Comparison of ENCODE assay signal across 11 cellular contexts in genomic region chr11:2379471-2380174, GRCh38. TPM values are rescaled to one million over a fixed set of nuclear protein-coding genes. Genes with fewer than 3 reads are reported as not detected.
DNase-seq lines count a peak whose midpoint lies in the region; ATAC-seq, FAIRE-seq and TF ChIP-seq lines count a peak whose summit lies in the region.
"Had no signal": no experiment of that assay in that cellular context is flagged by ENCODE, and none has a peak within 500 bp of the region (broad histone marks: within the 10 kb centered on the region; RNA-seq: fewer than 3 reads in every experiment).

No MANE protein-coding gene starts in this region.

- no peak for TF ChIP-seq CTCF in adrenal gland (IDR thresholded peaks at IDR 0.05)
- TF ChIP-seq CTCF in right atrium auricular region (IDR thresholded peaks at IDR 0.05) = no peak

- peak overlapping the region; percentile 55 for H3K4me2 ChIP-seq in GM23248 (ENCODE audit: unreplicated experiment)

- no peaks in the 10 kb centered on the region for H3K36me3 ChIP-seq in GM23248 (ENCODE audit: low read depth)
- H3K36me3 ChIP-seq in adrenal gland (replicated peaks in 1 of 2) = no peaks in the 10 kb centered on the region
- H3K36me3 ChIP-seq in right atrium auricular region = no peaks in the 10 kb centered on the region
- H3K36me3 ChIP-seq in small intestine (ENCODE audit: control insufficient read depth in 2 of 2, insufficient read depth in 2 of 2, low read length in 2 of 2) = no peaks in the 10 kb centered on the region

- no peak for ATAC-seq in HG03354 (IDR thresholded peaks at IDR 0.05; ENCODE audit: poor library complexity, severe bottlenecking, unreplicated experiment)
- ATAC-seq in GM21526 (IDR thresholded peaks at IDR 0.05; ENCODE audit: low FRiP score, unreplicated experiment) = no peak
- no peak for ATAC-seq in GM21825 (IDR thresholded peaks at IDR 0.05; ENCODE audit: unreplicated experiment)

- H4K20me1 ChIP-seq in GM23248 (ENCODE audit: insufficient read depth) = no peaks in the 10 kb centered on the region; the same call in 1 of the 2 replicates

- H3K4me1 ChIP-seq in GM23248 (ENCODE audit: insufficient read depth) (peaks cover 30% of the 10 kb centered on the region), adrenal gland (replicated peaks in 1 of 2) (peaks cover 11 to 54% of the 10 kb centered on the region in 2 donors), right atrium auricular region (peaks cover 0 to 86% of the 10 kb centered on the region in 2 donors), small intestine (ENCODE audit: control insufficient read depth in 2 of 2, insufficient read depth in 1 of 2, low read depth in 1 of 2, low read length in 1 of 2) (no peaks in the 10 kb centered on the region)

- no peaks in the 10 kb centered on the region for H3K9me3 ChIP-seq in GM23248 (ENCODE audit: low read depth)
- H3K9me3 ChIP-seq in adrenal gland (replicated peaks in 1 of 3) = no peaks in the 10 kb centered on the region
- no peaks in the 10 kb centered on the region for H3K9me3 ChIP-seq in right atrium auricular region
- H3K9me3 ChIP-seq in small intestine (ENCODE audit: control insufficient read depth, low read depth) = no peaks in the 10 kb centered on the region

- 0 out of 2 replicates have a peak, but pooled peaks cover 9% of the 10 kb centered on the region for H3F3A ChIP-seq in GM23248 (ENCODE audit: insufficient read depth)

- peak in 1 of 2 donors; percentile 5 for TF ChIP-seq POLR2A in adrenal gland (IDR thresholded peaks at IDR 0.05)

- DNase-seq in GM23248 = peak; percentile 60
- peak in 2 of 7 donors; percentile 8 to 24 for DNase-seq in adrenal gland
- no peak for DNase-seq in right atrium auricular region (ENCODE audit: low spot score)
- no peak for DNase-seq in small intestine
- DNase-seq in SKM-1 treated with dmso at 0.1 percent for 144 hours (lab: John Stamatoyannopoulos, UW; ENCODE audit: unreplicated experiment) = no peak
- DNase-seq: amygdala, OCI-M1 had no signal

- H3K4me3 ChIP-seq in GM23248 (peak overlapping the region; percentile 43), adrenal gland (peak overlapping the region in 2 of 4 donors; percentile 9 to 99), right atrium auricular region (peak overlapping the region; percentile 100), small intestine (ENCODE audit: low read depth in 1 of 2, low read length in 2 of 2) (no peak overlapping the region)

- intact Hi-C loops in adrenal gland (cut with DNase I) = no loop called here

- WGBS in GM23248 (ENCODE audit: low coverage in 1 of 2, low lambda C conversion rate in 2 of 2, missing lambda C conversion rate in 2 of 2), 2 experiments = 25 to 26% methylated on average over 8 to 11 of the region's 11 CpGs
- 64 to 83% (median 69%) methylated on average over 7 to 11 of the region's 11 CpGs for WGBS in adrenal gland, 4 donors
- 59 to 89% (median 84%) methylated on average over 9 to 11 of the region's 11 CpGs for whole genome bisulfite sequencing in small intestine, 3 donors

- no peaks in the 10 kb centered on the region for H3K27me3 ChIP-seq in GM23248 (replicated peaks; ENCODE audit: insufficient read depth)
- H3K27me3 ChIP-seq in adrenal gland = no peaks in the 10 kb centered on the region
- H3K27me3 ChIP-seq in right atrium auricular region = no peaks in the 10 kb centered on the region
- H3K27me3 ChIP-seq in small intestine (ENCODE audit: control insufficient read depth in 2 of 2, insufficient read depth in 2 of 2, low read length in 2 of 2) = no peaks in the 10 kb centered on the region

- no peak for FAIRE-seq in small intestine (lab: Jason Lieb, UNC)

- H3K79me2 ChIP-seq in GM23248 (ENCODE audit: insufficient read depth) = peaks cover 73% of the 10 kb centered on the region

- H2AFZ ChIP-seq in GM23248 = no peak overlapping the region

- in situ Hi-C loops in GM23248 (cut with MboI) = loop anchor here (10.0 kb wide), 1 partner anchor 65 kb away; no protein-coding TSS in a partner anchor

- H3K27ac ChIP-seq in GM23248 (peak overlapping the region; percentile 89), adrenal gland (peak overlapping the region in 4 of 5 donors; percentile 85 to 99 (median 90)), right atrium auricular region (peak overlapping the region; percentile 100), small intestine (ENCODE audit: low read depth in 1 of 2, low read length in 1 of 2) (peak overlapping the region; percentile 39 to 80)
- H3K27ac ChIP-seq: HL-60 had no signal

- peak overlapping the region; percentile 55 for H3K9ac ChIP-seq in GM23248

- no peaks in the 10 kb centered on the region for H3K9me2 ChIP-seq in GM23248 (ENCODE audit: insufficient read depth)

RNA-seq across cellular contexts. Expression of gene CD81, which starts 2.5 kb away (rescaled TPM):
- 363 and 434 TPM in 2 replicates for total RNA-seq in GM23248 (2014; rRNA removed; shearing (Covaris generic))
- 66.8 and 67.6 TPM in 2 replicates for polyA plus RNA-seq in GM23248 (2016; fragmentation: Nextera tagmentation; extraction: Ambion mirVana)
- 100 to 1,000 TPM; 193 to 444 (median 330) TPM for total RNA-seq in adrenal gland
- polyA plus RNA-seq in adrenal gland = 100 to 1,000 TPM; 147 to 360 (median 190) TPM
- total RNA-seq in right atrium auricular region = 100 to 1,000 TPM; 433 to 528 TPM
- 100 to 1,000 TPM in 1 of 3 donors, 10 to 100 TPM in 2; 11.0 to 231 (median 37.3) TPM for polyA plus RNA-seq in small intestine

RNA-seq across cellular contexts. Expression of gene TSSC4, which starts 20.9 kb away (rescaled TPM):
- 44.4 and 50.3 TPM in 2 replicates for total RNA-seq in GM23248 (2014; rRNA removed; shearing (Covaris generic))
- polyA plus RNA-seq in GM23248 (2016; fragmentation: Nextera tagmentation; extraction: Ambion mirVana) (61.8 and 69.8 TPM in 2 replicates), adrenal gland (10 to 100 TPM in 2 of 3 donors, 1 to 10 TPM in 1; 3.4 to 94.6 (median 69.6) TPM), small intestine (100 to 1,000 TPM in 1 of 3 donors, 10 to 100 TPM in 2; 49.2 to 113 (median 77.4) TPM)
- total RNA-seq in adrenal gland (10 to 100 TPM; 28.7 to 53.6 (median 35.2) TPM), right atrium auricular region (10 to 100 TPM; 26.7 to 40.3 TPM)

Comparison
In these comparisons a context has a peak if more than half of its experiments do, and no peak if none do; other contexts are left out.
1. H3K4me3 ChIP-seq: peak in GM23248 (single experiment) and right atrium auricular region (2 of 2); none in small intestine (0 of 2).
2. Peak in every context shown above with its lines, with median percentiles within 50 percentile points of each other: H3K27ac ChIP-seq.